ENCODE assay signal across 28 cellular contexts in genomic region chr13:112845511-112846144, GRCh38.
"Had no signal": no experiment of that assay in that cellular context is flagged by ENCODE, and none has a peak within 500 bp of the region (broad histone marks: within the 10 kb centered on the region; RNA-seq: fewer than 3 reads in every experiment).

No MANE protein-coding gene starts in this region.

- H3K36me3 ChIP-seq: neural progenitor cell, sigmoid colon, uterus had no signal

- H3K27ac Mint-ChIP-seq: immature natural killer cell; memory B cell; mesothelial cell of epicardium; natural killer cell treated with Interleukin-12 subunit alpha and Interleukin-12 subunit beta and Interleukin-15 and Interleukin-18, amount 100 ng/mL, for 72 hours; progenitor cell of endocrine pancreas; stimulated activated naive B cell treated with anti-CD40 and anti-IgM and Interleukin-4, amounts not matched to agents 10 μg/mL and 1 μg/mL and 100 μg/mL, for 72 hours; stimulated activated naive CD8-positive, alpha-beta T cell treated with anti-CD3 and anti-CD28 coated beads, Interleukin-15, Interleukin-2, amounts not matched to agents 100 ng/mL and 50 ng/mL, for 24 hours had no signal

- H3K27me3 Mint-ChIP-seq: memory B cell; naive B cell; natural killer cell treated with Interleukin-12 subunit alpha and Interleukin-12 subunit beta and Interleukin-15 and Interleukin-18, amount 100 ng/mL, for 72 hours; progenitor cell of endocrine pancreas; stimulated activated naive B cell treated with anti-CD40 and anti-IgM and Interleukin-4, amounts not matched to agents 10 μg/mL and 1 μg/mL and 100 μg/mL, for 72 hours; stimulated activated naive CD8-positive, alpha-beta T cell treated with anti-CD3 and anti-CD28 coated beads, Interleukin-15, Interleukin-2, amounts not matched to agents 100 ng/mL and 50 ng/mL, for 24 hours had no signal

- H3K4me3 ChIP-seq: coronary artery, esophagus squamous epithelium, lung, mucosa of descending colon, neural progenitor cell, right atrium auricular region, sigmoid colon, thoracic aorta, tibial nerve, upper lobe of left lung, uterus had no signal

- H3K4me1 Mint-ChIP-seq: memory B cell had no signal

- H3K27me3 ChIP-seq: esophagus squamous epithelium, neural progenitor cell, right atrium auricular region, sigmoid colon, tibial nerve, upper lobe of left lung, uterus had no signal

- H3K4me3 Mint-ChIP-seq: immature natural killer cell; memory B cell; mesothelial cell of epicardium; naive B cell; natural killer cell treated with Interleukin-12 subunit alpha and Interleukin-12 subunit beta and Interleukin-15 and Interleukin-18, amount 100 ng/mL, for 72 hours; neural progenitor cell; stimulated activated naive B cell treated with anti-CD40 and anti-IgM and Interleukin-4, amounts not matched to agents 10 μg/mL and 1 μg/mL and 100 μg/mL, for 72 hours; stimulated activated naive CD8-positive, alpha-beta T cell treated with anti-CD3 and anti-CD28 coated beads, Interleukin-15, Interleukin-2, amounts not matched to agents 100 ng/mL and 50 ng/mL, for 24 hours had no signal

- H3K4me1 ChIP-seq: esophagus squamous epithelium, parathyroid adenoma had no signal

- H3K27ac ChIP-seq: coronary artery, esophagus squamous epithelium, neural progenitor cell, parathyroid adenoma, right atrium auricular region, sigmoid colon, thoracic aorta, tibial nerve, upper lobe of left lung, uterus had no signal

- H3K9me3 ChIP-seq: esophagus squamous epithelium, mucosa of descending colon, right atrium auricular region, sigmoid colon, thoracic aorta, upper lobe of left lung, uterus had no signal

- DNase-seq: dermis blood vessel endothelial cell; effector memory CD4-positive, alpha-beta T cell; erythroblast; esophagus squamous epithelium; foreskin melanocyte; hypothalamus; immature natural killer cell; left ventricle myocardium superior; naive B cell; sigmoid colon; stimulated activated CD4-positive, alpha-beta T cell treated with anti-CD3 and anti-CD28 coated beads, Interleukin-15, amount 100 ng/mL, for 24 hours; stimulated activated CD4-positive, alpha-beta T cell treated with anti-CD3 and anti-CD28 coated beads, Interleukin-2, amount 100 ng/mL, for 48 hours; stimulated activated naive B cell treated with anti-CD40 and anti-IgM and Interleukin-4, amounts not matched to agents 10 μg/mL and 1 μg/mL and 100 μg/mL, for 72 hours; upper lobe of left lung; uterus had no signal

- H3K9me3 Mint-ChIP-seq: memory B cell; naive B cell; natural killer cell treated with Interleukin-12 subunit alpha and Interleukin-12 subunit beta and Interleukin-15 and Interleukin-18, amount 100 ng/mL, for 72 hours; stimulated activated naive B cell treated with anti-CD40 and anti-IgM and Interleukin-4, amounts not matched to agents 10 μg/mL and 1 μg/mL and 100 μg/mL, for 72 hours; stimulated activated naive CD8-positive, alpha-beta T cell treated with anti-CD3 and anti-CD28 coated beads, Interleukin-15, Interleukin-2, amounts not matched to agents 100 ng/mL and 50 ng/mL, for 24 hours had no signal

- ATAC-seq: left ventricle myocardium superior; mucosa of descending colon; stimulated activated naive B cell treated with anti-CD40 and anti-IgM and Interleukin-4, amounts not matched to agents 10 μg/mL and 1 μg/mL and 100 μg/mL, for 72 hours had no signal
